ENCODE assay signal across 18 cellular contexts in the genomic region with DNA sequence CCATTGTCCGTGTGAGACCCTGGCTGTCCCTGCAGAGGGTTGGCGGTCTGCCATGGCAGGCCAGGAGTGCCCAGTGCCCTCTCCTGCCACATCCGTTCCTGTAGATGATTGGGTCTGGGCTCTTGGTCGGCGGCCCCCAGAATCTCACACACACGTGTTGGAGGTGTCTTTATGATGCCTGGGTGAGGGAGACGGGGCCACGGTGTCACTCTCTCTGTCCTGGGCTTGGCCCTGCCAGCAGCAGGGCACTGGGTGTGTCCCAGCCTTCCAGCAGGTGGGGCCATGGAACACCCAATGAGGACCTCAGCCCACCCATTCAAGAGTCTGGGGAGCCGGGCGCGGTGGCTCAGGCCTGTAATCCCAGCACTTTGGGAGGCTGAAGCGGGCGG. TPM values are rescaled to one million over a fixed set of nuclear protein-coding genes. Genes with fewer than 3 reads are reported as not detected.
DNase-seq lines count a peak whose midpoint lies in the region; ATAC-seq and TF ChIP-seq lines count a peak whose summit lies in the region.
"Had no signal": no experiment of that assay in that cellular context is flagged by ENCODE, and none has a peak within 500 bp of the region (broad histone marks: within the 10 kb centered on the region; RNA-seq: fewer than 3 reads in every experiment).

No MANE protein-coding gene starts in this region.

- no peak for TF ChIP-seq RAD21 in IMR-90 (IDR thresholded peaks at IDR 0.05; ENCODE audit: low read length)

- H3K9me3 ChIP-seq in BLaER1 treated with 17β-estradiol and CSF1 and Interleukin-3, amounts not matched to agents 10 nM and 100 nM (replicated peaks in 1 of 11): no peaks in the 10 kb centered on the region
- H3K9me3 ChIP-seq in IMR-90 (ENCODE audit: control insufficient read depth, insufficient read depth, low read length) (no peaks in the 10 kb centered on the region), heart left ventricle (no peaks in the 10 kb centered on the region), neuronal stem cell (replicated peaks in 1 of 2; ENCODE audit: control insufficient read depth in 2 of 2, insufficient read depth in 1 of 2, low read depth in 1 of 2, low read length in 2 of 2) (no peaks in the 10 kb centered on the region)
- H3K9me3 ChIP-seq: Caco-2, stomach had no signal

- no peaks in the 10 kb centered on the region for H3K36me3 ChIP-seq in BLaER1 treated with 17β-estradiol and CSF1 and Interleukin-3, amounts not matched to agents 10 nM and 100 nM
- no peaks in the 10 kb centered on the region for H3K36me3 ChIP-seq in IMR-90 (ENCODE audit: control insufficient read depth, insufficient read depth, low read length)
- H3K36me3 ChIP-seq in heart left ventricle: no peaks in the 10 kb centered on the region
- H3K36me3 ChIP-seq in neuronal stem cell (replicated peaks in 1 of 2; ENCODE audit: control insufficient read depth in 2 of 2, insufficient read depth in 2 of 2, low read length in 2 of 2): no peaks in the 10 kb centered on the region
- H3K36me3 ChIP-seq: stomach had no signal

- H3K4ac ChIP-seq in IMR-90 (ENCODE audit: low read depth, low read length): peak overlapping the region; percentile 25; the same call in 1 of the 2 replicates
- no peak overlapping the region for H3K4ac ChIP-seq in neuronal stem cell (ENCODE audit: low read length)

- H3K79me1 ChIP-seq in IMR-90 (ENCODE audit: low read depth in 1 of 2, low read length in 2 of 2) (peaks cover 0 to 27% of the 10 kb centered on the region in 2 experiments; a peak in 2 of 4 replicates), neuronal stem cell (ENCODE audit: low read depth, low read length) (no peaks in the 10 kb centered on the region)

- DNase-seq in IMR-90 (no peak), heart left ventricle (peak in 3 of 5 donors; percentile 54 to 66 (median 55)), neuronal stem cell (ENCODE audit: low spot score) (no peak), GM20000 (ENCODE audit: low spot score) (no peak)
- no peak for DNase-seq in activated CD8-positive, alpha-beta memory T cell treated with anti-CD3 and anti-CD28 coated beads for 24 hours
- DNase-seq in activated CD4-positive, alpha-beta memory T cell treated with anti-CD3 and anti-CD28 coated beads, Interleukin-2, amount 10 ng/mL, durations not matched to agents 7 days and 5 days: no peak
- DNase-seq: activated CD4-positive, CD25-positive, alpha-beta regulatory T cell treated with anti-CD3 and anti-CD28 coated beads, Interleukin-2, amount 50 U/mL, for 72 hours; activated CD8-positive, alpha-beta memory T cell treated with anti-CD3 and anti-CD28 coated beads, Interleukin-2, amount 10 ng/mL, durations not matched to agents 7 days and 5 days; activated effector memory CD4-positive, alpha-beta T cell treated with anti-CD3 and anti-CD28 coated beads, Interleukin-2, amount 50 U/mL, for 16 hours; Caco-2; mammary epithelial cell; natural killer cell; NCI-H2029; NCI-H446 treated with DMSO at 0.1 percent for 48 hours; stomach had no signal

- ATAC-seq in IMR-90 (ENCODE audit: low read depth) (no peak), heart left ventricle (peak in 2 of 4 donors; percentile 0 to 10), GM18873 (IDR thresholded peaks at IDR 0.05; ENCODE audit: low FRiP score, unreplicated experiment) (no peak)
- ATAC-seq: activated CD8-positive, alpha-beta memory T cell treated with anti-CD3 and anti-CD28 coated beads, Interleukin-2, amount 10 ng/mL, durations not matched to agents 7 days and 5 days; natural killer cell had no signal

- in situ Hi-C loops in IMR-90 (cut with MboI; ENCODE audit: low sequenced_read_pairs): no loop called here

- H2BK15ac ChIP-seq in IMR-90 (ENCODE audit: low read depth, low read length) (no peak overlapping the region), neuronal stem cell (ENCODE audit: low read length) (peak overlapping the region; percentile 45)

- no peak overlapping the region for H3K4me3 Mint-ChIP-seq in activated CD4-positive, alpha-beta memory T cell treated with anti-CD3 and anti-CD28 coated beads, Interleukin-2, amount 10 ng/mL, durations not matched to agents 7 days and 5 days
- H3K4me3 Mint-ChIP-seq: activated CD8-positive, alpha-beta memory T cell treated with anti-CD3 and anti-CD28 coated beads, Interleukin-2, amount 10 ng/mL, durations not matched to agents 7 days and 5 days; natural killer cell; T-helper 2 cell treated with Interferon-gamma antibody and Interleukin-4, amounts not matched to agents 5 μg/mL and 100 μg/mL, for 36 hours had no signal

- POLR2A ChIA-PET in IMR-90 (lab: Charles Lee; ENCODE audit: unreplicated experiment): no interaction called here
- POLR2A ChIA-PET in activated CD4-positive, alpha-beta memory T cell treated with anti-CD3 and anti-CD28 coated beads, Interleukin-2, amount 10 ng/mL, durations not matched to agents 7 days and 5 days (lab: Charles Lee): no interaction called here

- H3K56ac ChIP-seq in IMR-90 (ENCODE audit: extremely low read depth, insufficient read depth, low read length): no peak overlapping the region

- BruUV-seq in IMR-90 (replicated peaks; lab: Mats Ljungman, UMichigan): no TSS peak

- no peaks in the 10 kb centered on the region for H3K4me1 Mint-ChIP-seq in activated CD4-positive, alpha-beta memory T cell treated with anti-CD3 and anti-CD28 coated beads, Interleukin-2, amount 10 ng/mL, durations not matched to agents 7 days and 5 days
- H3K4me1 Mint-ChIP-seq: activated CD8-positive, alpha-beta memory T cell treated with anti-CD3 and anti-CD28 coated beads, Interleukin-2, amount 10 ng/mL, durations not matched to agents 7 days and 5 days had no signal

- no peaks in the 10 kb centered on the region for H3K9me3 Mint-ChIP-seq in activated CD4-positive, alpha-beta memory T cell treated with anti-CD3 and anti-CD28 coated beads, Interleukin-2, amount 10 ng/mL, durations not matched to agents 7 days and 5 days
- H3K9me3 Mint-ChIP-seq: natural killer cell; T-helper 2 cell treated with Interferon-gamma antibody and Interleukin-4, amounts not matched to agents 5 μg/mL and 100 μg/mL, for 36 hours had no signal

- no peak overlapping the region for H3K4me3 ChIP-seq in BLaER1 treated with 17β-estradiol and CSF1 and Interleukin-3, amounts not matched to agents 10 nM and 100 nM
- no peak overlapping the region for H3K4me3 ChIP-seq in IMR-90 (ENCODE audit: insufficient read depth, low read depth, low read length)
- no peak overlapping the region for H3K4me3 ChIP-seq in heart left ventricle
- no peak overlapping the region for H3K4me3 ChIP-seq in neuronal stem cell (ENCODE audit: low read length in 2 of 2)
- H3K4me3 ChIP-seq: stomach had no signal

- peaks cover 76 to 98% (median 94%) of the 10 kb centered on the region in 10 experiments for H3K4me1 ChIP-seq in BLaER1 treated with 17β-estradiol and CSF1 and Interleukin-3, amounts not matched to agents 10 nM and 100 nM
- H3K4me1 ChIP-seq in IMR-90 (ENCODE audit: control insufficient read depth, insufficient read depth, low read length): peaks cover 34% of the 10 kb centered on the region
- H3K4me1 ChIP-seq in heart left ventricle: peaks cover 23 to 100% (median 86%) of the 10 kb centered on the region in 12 donors
- H3K4me1 ChIP-seq in neuronal stem cell (ENCODE audit: control insufficient read depth in 2 of 2, insufficient read depth in 1 of 2, low read depth in 1 of 2, low read length in 2 of 2): peaks cover 3 to 16% of the 10 kb centered on the region in 2 donors

- H2AFZ ChIP-seq in IMR-90 (replicated peaks; ENCODE audit: low read length, poor library complexity) (peak overlapping the region; percentile 6), neuronal stem cell (ENCODE audit: low read length) (no peak overlapping the region)

- H4K8ac ChIP-seq in IMR-90 (ENCODE audit: low read depth in 2 of 2, low read length in 2 of 2) (peak overlapping the region in 1 of 2 experiments; percentile 27; a peak in 1 of 4 replicates), neuronal stem cell (ENCODE audit: low read depth, low read length) (no peak overlapping the region)

- H2BK5ac ChIP-seq in IMR-90 (ENCODE audit: low read depth, low read length, poor library complexity, severe bottlenecking) (no peak overlapping the region), neuronal stem cell (ENCODE audit: low read length) (peak overlapping the region; percentile 48)

- peak overlapping the region; percentile 42; the same call in 1 of the 2 replicates for H2BK20ac ChIP-seq in IMR-90 (ENCODE audit: low read depth, low read length)

- H4K91ac ChIP-seq in IMR-90 (ENCODE audit: insufficient read depth, low read depth, low read length) (no peak overlapping the region), neuronal stem cell (ENCODE audit: low read depth, low read length, poor library complexity) (no peak overlapping the region)

- peaks cover 29% of the 10 kb centered on the region for H3K9me1 ChIP-seq in IMR-90 (ENCODE audit: insufficient read depth, low read length)

- H4K20me1 ChIP-seq in BLaER1 treated with 17β-estradiol and CSF1 and Interleukin-3, amounts not matched to agents 10 nM and 100 nM: peaks cover 0 to 55% (median 36%) of the 10 kb centered on the region in 11 experiments; a peak in 14 of 22 replicates
- peaks cover 11% of the 10 kb centered on the region for H4K20me1 ChIP-seq in IMR-90 (ENCODE audit: insufficient read depth, low read length)

- H2AK5ac ChIP-seq in IMR-90 (ENCODE audit: low read depth, low read length) (peak overlapping the region; percentile 96; the same call in 1 of the 2 replicates), neuronal stem cell (ENCODE audit: low read depth, low read length) (peak overlapping the region; percentile 86)

- H3K14ac ChIP-seq in IMR-90 (replicated peaks; ENCODE audit: low read depth, low read length) (peak overlapping the region; percentile 13; the same call in 1 of the 2 replicates), neuronal stem cell (ENCODE audit: low read length) (no peak overlapping the region)

- WGBS in IMR-90 (ENCODE audit: extremely low coverage in 2 of 2, insufficient read length in 1 of 2), 2 experiments: no CpG with 5 or more reads among the region's 13 CpGs
- WGBS in heart left ventricle, 4 donors: 52 to 84% (median 67%) methylated on average over 7 to 13 of the region's 13 CpGs
- no CpG with 5 or more reads among the region's 13 CpGs for WGBS in neuronal stem cell (ENCODE audit: extremely low coverage in 2 of 2, insufficient read length in 2 of 2, insufficient replicate concordance in 1 of 2), 2 donors

- intact Hi-C loops in IMR-90 (cut with micrococcal nuclease) (no loop called here), heart left ventricle (cut with DNase I) (no loop called here)

- H3K27me3 Mint-ChIP-seq in activated CD4-positive, alpha-beta memory T cell treated with anti-CD3 and anti-CD28 coated beads, Interleukin-2, amount 10 ng/mL, durations not matched to agents 7 days and 5 days: peaks cover 6% of the 10 kb centered on the region

- H3K27ac ChIP-seq in BLaER1 treated with 17β-estradiol and CSF1 and Interleukin-3, amounts not matched to agents 10 nM and 100 nM: no peak overlapping the region
- H3K27ac ChIP-seq in IMR-90 (ENCODE audit: insufficient read depth, low read length) (no peak overlapping the region), heart left ventricle (peak overlapping the region in 10 of 12 donors; percentile 15 to 82 (median 62)), neuronal stem cell (replicated peaks; ENCODE audit: low read length) (no peak overlapping the region)

- peak overlapping the region; percentile 68 for H2AK9ac ChIP-seq in IMR-90 (replicated peaks; ENCODE audit: low read depth, low read length, poor library complexity)

- peaks cover 0 to 47% (median 12%) of the 10 kb centered on the region in 11 experiments; a peak in 13 of 22 replicates for H3K27me3 ChIP-seq in BLaER1 treated with 17β-estradiol and CSF1 and Interleukin-3, amounts not matched to agents 10 nM and 100 nM
- H3K27me3 ChIP-seq in IMR-90 (ENCODE audit: control insufficient read depth, insufficient read depth, low read length): no peaks in the 10 kb centered on the region
- no peaks in the 10 kb centered on the region for H3K27me3 ChIP-seq in heart left ventricle
- peaks cover 0 to 9% (median 0%) of the 10 kb centered on the region in 3 experiments for H3K27me3 ChIP-seq in neuronal stem cell (ENCODE audit: control insufficient read depth in 3 of 3, insufficient read depth in 3 of 3, low read depth in 1 of 3, low read length in 3 of 3)
- H3K27me3 ChIP-seq: stomach had no signal

- no peak overlapping the region for H3K27ac Mint-ChIP-seq in activated CD4-positive, alpha-beta memory T cell treated with anti-CD3 and anti-CD28 coated beads, Interleukin-2, amount 10 ng/mL, durations not matched to agents 7 days and 5 days
- H3K27ac Mint-ChIP-seq: activated CD8-positive, alpha-beta memory T cell treated with anti-CD3 and anti-CD28 coated beads, Interleukin-2, amount 10 ng/mL, durations not matched to agents 7 days and 5 days; natural killer cell; T-helper 2 cell treated with Interferon-gamma antibody and Interleukin-4, amounts not matched to agents 5 μg/mL and 100 μg/mL, for 36 hours had no signal

- H3K4me2 ChIP-seq in BLaER1 treated with 17β-estradiol and CSF1 and Interleukin-3, amounts not matched to agents 10 nM and 100 nM: peak overlapping the region; percentile 73 to 96 (median 85)
- no peak overlapping the region for H3K4me2 ChIP-seq in IMR-90 (ENCODE audit: low read depth, low read length)
- no peak overlapping the region for H3K4me2 ChIP-seq in neuronal stem cell (ENCODE audit: insufficient read depth, low read length, poor library complexity, severe bottlenecking)

- H3K23ac ChIP-seq in IMR-90 (ENCODE audit: low read depth, low read length): no peak overlapping the region
- peak overlapping the region; percentile 48 for H3K23ac ChIP-seq in neuronal stem cell (ENCODE audit: low read depth, low read length, poor library complexity)

- H2BK12ac ChIP-seq in neuronal stem cell (ENCODE audit: low read length): peak overlapping the region; percentile 53

- H3K18ac ChIP-seq in IMR-90 (ENCODE audit: low read depth, low read length) (no peak overlapping the region), neuronal stem cell (ENCODE audit: low read length) (peak overlapping the region; percentile 80)

- CTCF ChIA-PET in IMR-90 (lab: Yijun Ruan, JAX): no interaction called here
- CTCF ChIA-PET in activated CD4-positive, alpha-beta memory T cell treated with anti-CD3 and anti-CD28 coated beads, Interleukin-2, amount 10 ng/mL, durations not matched to agents 7 days and 5 days (lab: Charles Lee): no interaction called here

- TF ChIP-seq CTCF in IMR-90 (conservative IDR thresholded peaks at IDR 0.05; ENCODE audit: low read depth, low read length) (no peak), heart left ventricle (IDR thresholded peaks at IDR 0.05) (peak in 6 of 12 donors; percentile 9 to 32 (median 19)), GM20000 (IDR thresholded peaks at IDR 0.05; ENCODE audit: extremely low read depth, missing control alignments) (no peak)

- TF ChIP-seq POLR2A in IMR-90 (IDR thresholded peaks at IDR 0.05; ENCODE audit: low read depth, low read length) (no peak), heart left ventricle (IDR thresholded peaks at IDR 0.05) (no peak)

- H3K9ac ChIP-seq in BLaER1 treated with 17β-estradiol and CSF1 and Interleukin-3, amounts not matched to agents 10 nM and 100 nM: peak overlapping the region in 1 of 11 experiments; percentile 52; a peak in 2 of 22 replicates
- H3K9ac ChIP-seq in IMR-90 (ENCODE audit: low read depth, low read length): no peak overlapping the region
- peak overlapping the region; percentile 13 for H3K9ac ChIP-seq in neuronal stem cell (ENCODE audit: low read depth, low read length, poor library complexity)

- peak overlapping the region; percentile 26; the same call in 1 of the 2 replicates for H2BK120ac ChIP-seq in IMR-90 (ENCODE audit: low read depth, low read length)
- no peak overlapping the region for H2BK120ac ChIP-seq in neuronal stem cell (ENCODE audit: low read depth, low read length)

- dilution Hi-C loops in IMR-90 (cut with HindIII; ENCODE audit: low sequenced_read_pairs, unreplicated experiment): no loop called here

- no peaks in the 10 kb centered on the region for H3K36me3 Mint-ChIP-seq in activated CD4-positive, alpha-beta memory T cell treated with anti-CD3 and anti-CD28 coated beads, Interleukin-2, amount 10 ng/mL, durations not matched to agents 7 days and 5 days (ENCODE audit: low read depth)
- H3K36me3 Mint-ChIP-seq: activated CD8-positive, alpha-beta memory T cell treated with anti-CD3 and anti-CD28 coated beads, Interleukin-2, amount 10 ng/mL, durations not matched to agents 7 days and 5 days; natural killer cell had no signal

- H4K5ac ChIP-seq in IMR-90 (ENCODE audit: low read depth, low read length): no peak overlapping the region

RNA-seq across cellular contexts. Expression of gene UNC5B, which starts 30.2 kb away (rescaled TPM):
- total RNA-seq in IMR-90 (2012; rRNA removed): 1.4 and 1.6 TPM in 2 replicates
- 4.2 and 4.4 TPM in 2 replicates for polyA plus RNA-seq in IMR-90 (2012; rRNA removed)
- polyA plus RNA-seq in IMR-90 (2012; cell fraction: cytosol; rRNA removed): 3.2 and 6.3 TPM in 2 replicates
- 6.9 and 11.9 TPM in 2 replicates for polyA plus RNA-seq in IMR-90 (2012; cell fraction: nucleus; rRNA removed; ENCODE audit: low replicate concordance)
- 10 to 100 TPM in 6 of 9 donors, 1 to 10 TPM in 3; 6.9 to 22.8 (median 10.9) TPM for total RNA-seq in heart left ventricle
- 1 to 10 TPM; 4.8 to 8.7 TPM for polyA plus RNA-seq in heart left ventricle
- polyA plus RNA-seq in neuronal stem cell (2013, experiment 1 of 2): 2.8 TPM
- polyA plus RNA-seq in neuronal stem cell (2013, experiment 2 of 2): 2.8 TPM
- not detected for total RNA-seq in activated CD4-positive, alpha-beta memory T cell treated with anti-CD3 and anti-CD28 coated beads, Interleukin-2, amount 10 ng/mL, durations not matched to agents 7 days and 5 days

Comparison
In these comparisons a context has a peak if more than half of its experiments do, and no peak if none do; other contexts are left out.
1. H3K27ac ChIP-seq: peak in heart left ventricle (10 of 12); none in BLaER1 treated with 17β-estradiol and CSF1 and Interleukin-3, amounts not matched to agents 10 nM and 100 nM (0 of 11), IMR-90 (single experiment) and neuronal stem cell (single experiment).
2. H3K4me2 ChIP-seq: peak in BLaER1 treated with 17β-estradiol and CSF1 and Interleukin-3, amounts not matched to agents 10 nM and 100 nM (11 of 11); none in IMR-90 (single experiment) and neuronal stem cell (single experiment).
3. DNase-seq: peak in heart left ventricle (3 of 5); none in IMR-90 (single experiment), neuronal stem cell (single experiment), activated CD8-positive, alpha-beta memory T cell treated with anti-CD3 and anti-CD28 coated beads for 24 hours (single experiment), activated CD4-positive, alpha-beta memory T cell treated with anti-CD3 and anti-CD28 coated beads, Interleukin-2, amount 10 ng/mL, durations not matched to agents 7 days and 5 days (single experiment) and GM20000 (single experiment).